12 cellular contexts compared by ENCODE assay signal in genomic region chr22:29626497-29627195, GRCh38. TPM values are rescaled to one million over a fixed set of nuclear protein-coding genes. Genes with fewer than 3 reads are reported as not detected.
DNase-seq lines count a peak whose midpoint lies in the region; ATAC-seq, FAIRE-seq and TF ChIP-seq lines count a peak whose summit lies in the region.
"Had no signal": no experiment of that assay in that cellular context is flagged by ENCODE, and none has a peak within 500 bp of the region (broad histone marks: within the 10 kb centered on the region; RNA-seq: fewer than 3 reads in every experiment).

No MANE protein-coding gene starts in this region.

- H3K9me3 Mint-ChIP-seq in CD14-positive monocyte: no peaks in the 10 kb centered on the region
- H3K9me3 Mint-ChIP-seq: activated naive CD4-positive, alpha-beta T cell treated with anti-CD3 and anti-CD28 coated beads, Interleukin-2, amount 50 U/mL, for 72 hours; natural killer cell had no signal

- no peak for TF ChIP-seq CTCF in AG10803 (conservative IDR thresholded peaks at IDR 0.05; ENCODE audit: low read length)
- no peak for TF ChIP-seq CTCF in bronchial epithelial cell (IDR thresholded peaks at IDR 0.05; ENCODE audit: insufficient read depth, low read length, severe bottlenecking)
- no peak for TF ChIP-seq CTCF in CD14-positive monocyte (IDR thresholded peaks at IDR 0.05)

- ATAC-seq in GM21526 (IDR thresholded peaks at IDR 0.05; ENCODE audit: low FRiP score, unreplicated experiment): no peak
- ATAC-seq: activated naive CD4-positive, alpha-beta T cell treated with anti-CD3 and anti-CD28 coated beads, Interleukin-2, amount 50 U/mL, for 72 hours; natural killer cell had no signal

- H3K4me3 ChIP-seq in AG10803 (ENCODE audit: low read length): no peak overlapping the region
- H3K4me3 ChIP-seq in bronchial epithelial cell (ENCODE audit: low read depth, low read length): no peak overlapping the region
- H3K4me3 ChIP-seq: skin epidermis had no signal

- no peak for FAIRE-seq in bronchial epithelial cell (lab: Jason Lieb, UNC)
- FAIRE-seq: islet of Langerhans had no signal

- no peaks in the 10 kb centered on the region for H3K27me3 ChIP-seq in bronchial epithelial cell (ENCODE audit: control insufficient read depth, insufficient read depth, low read length)

- peaks cover 41% of the 10 kb centered on the region for H3K4me1 Mint-ChIP-seq in CD14-positive monocyte

- no peaks in the 10 kb centered on the region for H3K36me3 ChIP-seq in bronchial epithelial cell (ENCODE audit: control insufficient read depth, insufficient read depth, low read length)

- H3K4me3 Mint-ChIP-seq in CD14-positive monocyte: no peak overlapping the region
- H3K4me3 Mint-ChIP-seq: natural killer cell had no signal

- intact Hi-C loops in CD14-positive monocyte (cut with micrococcal nuclease): loop anchor here in 1 of 2 donors (10.0 kb wide), 1 partner anchor 458 kb away; the partner anchor contains the start of gene HORMAD2

- no peaks in the 10 kb centered on the region for H3K27me3 Mint-ChIP-seq in CD14-positive monocyte (ENCODE audit: low read depth in 3 of 3)

- H3K27ac Mint-ChIP-seq in CD14-positive monocyte: no peak overlapping the region
- H3K27ac Mint-ChIP-seq: activated naive CD4-positive, alpha-beta T cell treated with anti-CD3 and anti-CD28 coated beads, Interleukin-2, amount 50 U/mL, for 72 hours; natural killer cell had no signal

- DNase-seq in AG10803 (ENCODE audit: low read depth) (peak; percentile 96), M059J (ENCODE audit: low read depth) (peak; percentile 74), bronchial epithelial cell (ENCODE audit: low read depth) (peak; percentile 83), kidney tubule cell (ENCODE audit: low spot score) (peak; percentile 68), GDM1 (lab: John Stamatoyannopoulos, UW) (no peak), RKO (ENCODE audit: low spot score) (no peak), CD14-positive monocyte (ENCODE audit: low spot score) (no peak)
- DNase-seq: natural killer cell had no signal

- peaks cover 0 to 6% of the 10 kb centered on the region in 2 donors for H3K36me3 Mint-ChIP-seq in CD14-positive monocyte
- H3K36me3 Mint-ChIP-seq: activated naive CD4-positive, alpha-beta T cell treated with anti-CD3 and anti-CD28 coated beads, Interleukin-2, amount 50 U/mL, for 72 hours; natural killer cell had no signal

RNA-seq across cellular contexts. Expression of gene NF2, which starts 23.2 kb away (rescaled TPM):
- 50.5 and 86.0 TPM in 2 replicates for total RNA-seq in M059J (2014; rRNA removed; shearing (Covaris generic))
- 23.6 and 28.4 TPM in 2 replicates for total RNA-seq in bronchial epithelial cell
- polyA plus RNA-seq in CD14-positive monocyte: 10 to 100 TPM in 1 of 2 donors, 1 to 10 TPM in 1; 7.7 to 15.5 TPM

RNA-seq across cellular contexts. Expression of gene NIPSNAP1, which starts 45.7 kb away (rescaled TPM):
- 67.4 and 71.3 TPM in 2 replicates for total RNA-seq in M059J (2014; rRNA removed; shearing (Covaris generic))
- total RNA-seq in bronchial epithelial cell: 19.7 and 20.4 TPM in 2 replicates
- 10 to 100 TPM in 1 of 2 donors, 1 to 10 TPM in 1; 9.9 to 10.4 TPM for polyA plus RNA-seq in CD14-positive monocyte

Comparison
In these comparisons a context has a peak if more than half of its experiments do, and no peak if none do; other contexts are left out.
1. DNase-seq: peak in AG10803 (single experiment), M059J (single experiment), bronchial epithelial cell (single experiment) and kidney tubule cell (single experiment); none in GDM1 (single experiment), RKO (single experiment) and CD14-positive monocyte (single experiment).